Comparison of ENCODE assay signal across 8 cellular contexts in genomic region chr2:9139491-9140443, GRCh38.
DNase-seq lines count a peak whose midpoint lies in the region; ATAC-seq and TF ChIP-seq lines count a peak whose summit lies in the region.

No MANE protein-coding gene starts in this region.

- H3K4me1 Mint-ChIP-seq in natural killer cell = peaks cover 0 to 5% of the 10 kb centered on the region in 2 donors
- H3K4me1 Mint-ChIP-seq in natural killer cell treated with Interleukin-12 subunit alpha and Interleukin-12 subunit beta and Interleukin-15 and Interleukin-18, amount 100 ng/mL, for 72 hours (ENCODE audit: low read depth in 2 of 2) = no peaks in the 10 kb centered on the region
- H3K4me1 Mint-ChIP-seq in activated naive CD8-positive, alpha-beta T cell treated with anti-CD3 and anti-CD28 coated beads for 36 hours = peaks cover 5% of the 10 kb centered on the region

- H3K36me3 Mint-ChIP-seq in natural killer cell = no peaks in the 10 kb centered on the region
- H3K36me3 Mint-ChIP-seq in natural killer cell treated with Interleukin-12 subunit alpha and Interleukin-12 subunit beta and Interleukin-15 and Interleukin-18, amount 100 ng/mL, for 72 hours = no peaks in the 10 kb centered on the region
- H3K36me3 Mint-ChIP-seq in activated naive CD8-positive, alpha-beta T cell treated with anti-CD3 and anti-CD28 coated beads for 36 hours = no peaks in the 10 kb centered on the region

- DNase-seq in natural killer cell (peak; percentile 55), LoVo (ENCODE audit: low spot score) (peak; percentile 43), SJSA1 (ENCODE audit: low read depth in 1 of 2, low spot score in 2 of 2) (peak; percentile 65 to 80), cardiac muscle cell (ENCODE audit: low read depth in 1 of 2, low spot score in 1 of 2) (peak; percentile 70 to 81), psoas muscle (peak; percentile 71 to 80)
- DNase-seq in natural killer cell treated with Interleukin-12 subunit alpha and Interleukin-12 subunit beta and Interleukin-15 and Interleukin-18, amount 100 ng/mL, for 72 hours (ENCODE audit: low spot score) = no peak
- peak; percentile 63 for DNase-seq in activated naive CD8-positive, alpha-beta T cell treated with anti-CD3 and anti-CD28 coated beads for 36 hours

- peaks cover 2 to 7% of the 10 kb centered on the region in 2 donors for H3K27me3 Mint-ChIP-seq in natural killer cell (ENCODE audit: low read depth in 2 of 2)
- peaks cover 15 to 16% of the 10 kb centered on the region in 2 donors for H3K27me3 Mint-ChIP-seq in natural killer cell treated with Interleukin-12 subunit alpha and Interleukin-12 subunit beta and Interleukin-15 and Interleukin-18, amount 100 ng/mL, for 72 hours
- H3K27me3 Mint-ChIP-seq in activated naive CD8-positive, alpha-beta T cell treated with anti-CD3 and anti-CD28 coated beads for 36 hours = peaks cover 13% of the 10 kb centered on the region

- H3K27me3 ChIP-seq in SJSA1 (replicated peaks) (no peaks in the 10 kb centered on the region), cardiac muscle cell (no peaks in the 10 kb centered on the region), psoas muscle (ENCODE audit: insufficient read depth in 3 of 3, low read length in 2 of 3) (peaks cover 0 to 6% (median 0%) of the 10 kb centered on the region in 3 donors)

- H3K4me3 Mint-ChIP-seq in natural killer cell = no peak overlapping the region
- H3K4me3 Mint-ChIP-seq in natural killer cell treated with Interleukin-12 subunit alpha and Interleukin-12 subunit beta and Interleukin-15 and Interleukin-18, amount 100 ng/mL, for 72 hours = no peak overlapping the region
- H3K4me3 Mint-ChIP-seq in activated naive CD8-positive, alpha-beta T cell treated with anti-CD3 and anti-CD28 coated beads for 36 hours = no peak overlapping the region

- H3K27ac Mint-ChIP-seq in natural killer cell = no peak overlapping the region
- no peak overlapping the region for H3K27ac Mint-ChIP-seq in natural killer cell treated with Interleukin-12 subunit alpha and Interleukin-12 subunit beta and Interleukin-15 and Interleukin-18, amount 100 ng/mL, for 72 hours
- H3K27ac Mint-ChIP-seq in activated naive CD8-positive, alpha-beta T cell treated with anti-CD3 and anti-CD28 coated beads for 36 hours = no peak overlapping the region

- no peaks in the 10 kb centered on the region for H3K9me3 ChIP-seq in SJSA1 (replicated peaks)
- no peaks in the 10 kb centered on the region for H3K9me3 ChIP-seq in cardiac muscle cell (ENCODE audit: low read depth)
- no peaks in the 10 kb centered on the region for H3K9me3 ChIP-seq in psoas muscle

- ATAC-seq in natural killer cell (peak in 2 of 3 donors; percentile 43 to 47), psoas muscle (peak; percentile 15 to 43 (median 36)), HG03025 (IDR thresholded peaks at IDR 0.05; ENCODE audit: low FRiP score, unreplicated experiment) (no peak)
- ATAC-seq in natural killer cell treated with Interleukin-12 subunit alpha and Interleukin-12 subunit beta and Interleukin-15 and Interleukin-18, amount 100 ng/mL, for 72 hours = no peak

- intact Hi-C loops in natural killer cell (cut with micrococcal nuclease) = loop anchor here (5.0 kb wide), 1 partner anchor 908 kb away; no protein-coding TSS in a partner anchor
- intact Hi-C loops in psoas muscle (cut with DNase I) = loop anchor here (5.0 to 10.0 kb wide), 4 partner anchors 193 to 285 kb away; partner anchors contain the start of genes CPSF3 (in 1 of the 2) and ITGB1BP1 (in 1 of the 2)

- H3K9me3 Mint-ChIP-seq in natural killer cell = no peaks in the 10 kb centered on the region
- H3K9me3 Mint-ChIP-seq in natural killer cell treated with Interleukin-12 subunit alpha and Interleukin-12 subunit beta and Interleukin-15 and Interleukin-18, amount 100 ng/mL, for 72 hours = no peaks in the 10 kb centered on the region
- H3K9me3 Mint-ChIP-seq in activated naive CD8-positive, alpha-beta T cell treated with anti-CD3 and anti-CD28 coated beads for 36 hours = no peaks in the 10 kb centered on the region

- H3K36me3 ChIP-seq in SJSA1 (no peaks in the 10 kb centered on the region), cardiac muscle cell (no peaks in the 10 kb centered on the region), psoas muscle (ENCODE audit: insufficient read depth in 1 of 2, low read depth in 1 of 2) (no peaks in the 10 kb centered on the region)

- WGBS in psoas muscle, 3 donors = 37 to 41% (median 37%) methylated on average over 19 of the region's 19 CpGs

- TF ChIP-seq CTCF in natural killer cell (IDR thresholded peaks at IDR 0.05) (peak; percentile 53), cardiac muscle cell (IDR thresholded peaks at IDR 0.05; ENCODE audit: low read depth, low read length) (peak; percentile 89), psoas muscle (IDR thresholded peaks at IDR 0.05) (peak; percentile 65)

- no peak overlapping the region for H3K4me3 ChIP-seq in SJSA1
- no peak overlapping the region for H3K4me3 ChIP-seq in cardiac muscle cell
- H3K4me3 ChIP-seq in psoas muscle = no peak overlapping the region

- H3K4me1 ChIP-seq in SJSA1 (replicated peaks) (peaks cover 10% of the 10 kb centered on the region), cardiac muscle cell (ENCODE audit: low read depth) (peaks cover 3% of the 10 kb centered on the region), psoas muscle (no peaks in the 10 kb centered on the region)

- H3K27ac ChIP-seq in SJSA1 (no peak overlapping the region), cardiac muscle cell (no peak overlapping the region), psoas muscle (no peak overlapping the region)

Comparison
In these comparisons a context has a peak if more than half of its experiments do, and no peak if none do; other contexts are left out.
1. ATAC-seq: peak in natural killer cell (2 of 3) and psoas muscle (4 of 4); none in natural killer cell treated with Interleukin-12 subunit alpha and Interleukin-12 subunit beta and Interleukin-15 and Interleukin-18, amount 100 ng/mL, for 72 hours (0 of 2) and HG03025 (single experiment).
2. Peak in every context shown above with its lines, with median percentiles within 50 percentile points of each other: CTCF ChIP-seq.